In the genomic region with DNA sequence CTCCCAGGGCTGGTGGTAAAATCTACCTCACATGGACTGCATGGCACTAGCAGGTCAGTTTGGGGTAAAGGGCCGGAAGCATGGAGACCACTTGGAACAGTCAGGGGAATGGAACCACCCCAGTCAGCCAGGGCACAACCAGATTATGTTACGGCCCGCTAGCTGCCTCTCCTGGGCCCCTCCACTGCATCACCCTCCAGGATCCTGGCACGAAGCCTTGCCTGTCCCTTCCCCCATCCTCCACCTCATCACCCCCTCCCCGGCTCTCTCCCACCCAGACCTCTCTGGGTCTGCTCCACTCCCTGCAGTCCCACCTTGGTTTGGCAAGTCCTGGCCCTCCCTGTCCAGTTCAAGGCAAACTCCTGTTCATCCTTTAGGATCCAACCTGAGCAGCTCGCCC, we compare ENCODE assay signal across 1 cellular context.
TF ChIP-seq lines count a peak whose summit lies in the region.

No MANE protein-coding gene starts in this region.

TF ChIP-seq in GM23338, 12 proteins besides CTCF, POLR2A, EP300 and RAD21 (continued from another document):
- TF ChIP-seq, protein P1, sequence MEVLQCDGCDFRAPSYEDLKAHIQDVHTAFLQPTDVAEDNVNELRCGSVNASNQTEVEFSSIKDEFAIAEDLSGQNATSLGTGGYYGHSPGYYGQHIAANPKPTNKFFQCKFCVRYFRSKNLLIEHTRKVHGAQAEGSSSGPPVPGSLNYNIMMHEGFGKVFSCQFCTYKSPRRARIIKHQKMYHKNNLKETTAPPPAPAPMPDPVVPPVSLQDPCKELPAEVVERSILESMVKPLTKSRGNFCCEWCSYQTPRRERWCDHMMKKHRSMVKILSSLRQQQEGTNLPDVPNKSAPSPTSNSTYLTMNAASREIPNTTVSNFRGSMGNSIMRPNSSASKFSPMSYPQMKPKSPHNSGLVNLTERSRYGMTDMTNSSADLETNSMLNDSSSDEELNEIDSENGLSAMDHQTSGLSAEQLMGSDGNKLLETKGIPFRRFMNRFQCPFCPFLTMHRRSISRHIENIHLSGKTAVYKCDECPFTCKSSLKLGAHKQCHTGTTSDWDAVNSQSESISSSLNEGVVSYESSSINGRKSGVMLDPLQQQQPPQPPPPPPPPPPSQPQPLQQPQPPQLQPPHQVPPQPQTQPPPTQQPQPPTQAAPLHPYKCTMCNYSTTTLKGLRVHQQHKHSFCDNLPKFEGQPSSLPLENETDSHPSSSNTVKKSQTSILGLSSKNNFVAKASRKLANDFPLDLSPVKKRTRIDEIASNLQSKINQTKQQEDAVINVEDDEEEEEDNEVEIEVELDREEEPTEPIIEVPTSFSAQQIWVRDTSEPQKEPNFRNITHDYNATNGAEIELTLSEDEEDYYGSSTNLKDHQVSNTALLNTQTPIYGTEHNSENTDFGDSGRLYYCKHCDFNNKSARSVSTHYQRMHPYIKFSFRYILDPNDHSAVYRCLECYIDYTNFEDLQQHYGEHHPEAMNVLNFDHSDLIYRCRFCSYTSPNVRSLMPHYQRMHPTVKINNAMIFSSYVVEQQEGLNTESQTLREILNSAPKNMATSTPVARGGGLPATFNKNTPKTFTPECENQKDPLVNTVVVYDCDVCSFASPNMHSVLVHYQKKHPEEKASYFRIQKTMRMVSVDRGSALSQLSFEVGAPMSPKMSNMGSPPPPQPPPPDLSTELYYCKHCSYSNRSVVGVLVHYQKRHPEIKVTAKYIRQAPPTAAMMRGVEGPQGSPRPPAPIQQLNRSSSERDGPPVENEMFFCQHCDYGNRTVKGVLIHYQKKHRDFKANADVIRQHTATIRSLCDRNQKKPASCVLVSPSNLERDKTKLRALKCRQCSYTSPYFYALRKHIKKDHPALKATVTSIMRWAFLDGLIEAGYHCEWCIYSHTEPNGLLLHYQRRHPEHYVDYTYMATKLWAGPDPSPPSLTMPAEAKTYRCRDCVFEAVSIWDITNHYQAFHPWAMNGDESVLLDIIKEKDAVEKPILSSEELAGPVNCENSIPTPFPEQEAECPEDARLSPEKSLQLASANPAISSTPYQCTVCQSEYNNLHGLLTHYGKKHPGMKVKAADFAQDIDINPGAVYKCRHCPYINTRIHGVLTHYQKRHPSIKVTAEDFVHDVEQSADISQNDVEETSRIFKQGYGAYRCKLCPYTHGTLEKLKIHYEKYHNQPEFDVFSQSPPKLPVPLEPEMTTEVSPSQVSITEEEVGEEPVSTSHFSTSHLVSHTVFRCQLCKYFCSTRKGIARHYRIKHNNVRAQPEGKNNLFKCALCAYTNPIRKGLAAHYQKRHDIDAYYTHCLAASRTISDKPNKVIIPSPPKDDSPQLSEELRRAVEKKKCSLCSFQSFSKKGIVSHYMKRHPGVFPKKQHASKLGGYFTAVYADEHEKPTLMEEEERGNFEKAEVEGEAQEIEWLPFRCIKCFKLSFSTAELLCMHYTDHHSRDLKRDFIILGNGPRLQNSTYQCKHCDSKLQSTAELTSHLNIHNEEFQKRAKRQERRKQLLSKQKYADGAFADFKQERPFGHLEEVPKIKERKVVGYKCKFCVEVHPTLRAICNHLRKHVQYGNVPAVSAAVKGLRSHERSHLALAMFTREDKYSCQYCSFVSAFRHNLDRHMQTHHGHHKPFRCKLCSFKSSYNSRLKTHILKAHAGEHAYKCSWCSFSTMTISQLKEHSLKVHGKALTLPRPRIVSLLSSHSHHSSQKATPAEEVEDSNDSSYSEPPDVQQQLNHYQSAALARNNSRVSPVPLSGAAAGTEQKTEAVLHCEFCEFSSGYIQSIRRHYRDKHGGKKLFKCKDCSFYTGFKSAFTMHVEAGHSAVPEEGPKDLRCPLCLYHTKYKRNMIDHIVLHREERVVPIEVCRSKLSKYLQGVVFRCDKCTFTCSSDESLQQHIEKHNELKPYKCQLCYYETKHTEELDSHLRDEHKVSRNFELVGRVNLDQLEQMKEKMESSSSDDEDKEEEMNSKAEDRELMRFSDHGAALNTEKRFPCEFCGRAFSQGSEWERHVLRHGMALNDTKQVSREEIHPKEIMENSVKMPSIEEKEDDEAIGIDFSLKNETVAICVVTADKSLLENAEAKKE (CRISPR knock-in tag; IDR thresholded peaks at IDR 0.05), result no peak
- TF ChIP-seq ZNF331 (CRISPR knock-in tag; IDR thresholded peaks at IDR 0.05; ENCODE audit: low read depth) (no peak), CREB1 (CRISPR knock-in tag; IDR thresholded peaks at IDR 0.05; ENCODE audit: low read depth) (no peak), STAT1 (IDR thresholded peaks at IDR 0.05; ENCODE audit: unreplicated experiment) (no peak), EZH2 (IDR thresholded peaks at IDR 0.05; ENCODE audit: low read depth, unreplicated experiment) (no peak), ZNF114 (CRISPR knock-in tag; IDR thresholded peaks at IDR 0.05) (no peak), EZH2phosphoT487 (IDR thresholded peaks at IDR 0.05; ENCODE audit: unreplicated experiment) (no peak), POLR2AphosphoS5 (IDR thresholded peaks at IDR 0.05; ENCODE audit: low read depth) (no peak)
- TF ChIP-seq, protein P2, sequence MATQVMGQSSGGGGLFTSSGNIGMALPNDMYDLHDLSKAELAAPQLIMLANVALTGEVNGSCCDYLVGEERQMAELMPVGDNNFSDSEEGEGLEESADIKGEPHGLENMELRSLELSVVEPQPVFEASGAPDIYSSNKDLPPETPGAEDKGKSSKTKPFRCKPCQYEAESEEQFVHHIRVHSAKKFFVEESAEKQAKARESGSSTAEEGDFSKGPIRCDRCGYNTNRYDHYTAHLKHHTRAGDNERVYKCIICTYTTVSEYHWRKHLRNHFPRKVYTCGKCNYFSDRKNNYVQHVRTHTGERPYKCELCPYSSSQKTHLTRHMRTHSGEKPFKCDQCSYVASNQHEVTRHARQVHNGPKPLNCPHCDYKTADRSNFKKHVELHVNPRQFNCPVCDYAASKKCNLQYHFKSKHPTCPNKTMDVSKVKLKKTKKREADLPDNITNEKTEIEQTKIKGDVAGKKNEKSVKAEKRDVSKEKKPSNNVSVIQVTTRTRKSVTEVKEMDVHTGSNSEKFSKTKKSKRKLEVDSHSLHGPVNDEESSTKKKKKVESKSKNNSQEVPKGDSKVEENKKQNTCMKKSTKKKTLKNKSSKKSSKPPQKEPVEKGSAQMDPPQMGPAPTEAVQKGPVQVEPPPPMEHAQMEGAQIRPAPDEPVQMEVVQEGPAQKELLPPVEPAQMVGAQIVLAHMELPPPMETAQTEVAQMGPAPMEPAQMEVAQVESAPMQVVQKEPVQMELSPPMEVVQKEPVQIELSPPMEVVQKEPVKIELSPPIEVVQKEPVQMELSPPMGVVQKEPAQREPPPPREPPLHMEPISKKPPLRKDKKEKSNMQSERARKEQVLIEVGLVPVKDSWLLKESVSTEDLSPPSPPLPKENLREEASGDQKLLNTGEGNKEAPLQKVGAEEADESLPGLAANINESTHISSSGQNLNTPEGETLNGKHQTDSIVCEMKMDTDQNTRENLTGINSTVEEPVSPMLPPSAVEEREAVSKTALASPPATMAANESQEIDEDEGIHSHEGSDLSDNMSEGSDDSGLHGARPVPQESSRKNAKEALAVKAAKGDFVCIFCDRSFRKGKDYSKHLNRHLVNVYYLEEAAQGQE (IDR thresholded peaks at IDR 0.05; ENCODE audit: unreplicated experiment), result no peak
- TF ChIP-seq, protein P3, sequence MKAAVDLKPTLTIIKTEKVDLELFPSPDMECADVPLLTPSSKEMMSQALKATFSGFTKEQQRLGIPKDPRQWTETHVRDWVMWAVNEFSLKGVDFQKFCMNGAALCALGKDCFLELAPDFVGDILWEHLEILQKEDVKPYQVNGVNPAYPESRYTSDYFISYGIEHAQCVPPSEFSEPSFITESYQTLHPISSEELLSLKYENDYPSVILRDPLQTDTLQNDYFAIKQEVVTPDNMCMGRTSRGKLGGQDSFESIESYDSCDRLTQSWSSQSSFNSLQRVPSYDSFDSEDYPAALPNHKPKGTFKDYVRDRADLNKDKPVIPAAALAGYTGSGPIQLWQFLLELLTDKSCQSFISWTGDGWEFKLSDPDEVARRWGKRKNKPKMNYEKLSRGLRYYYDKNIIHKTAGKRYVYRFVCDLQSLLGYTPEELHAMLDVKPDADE (IDR thresholded peaks at IDR 0.05), result no peak
TF ChIP-seq in GM23338: peak in this region for 0.
